ENCODE assay signal across 8 cellular contexts in genomic region chr9:34957492-34958410, GRCh38.
DNase-seq lines count a peak whose midpoint lies in the region; ATAC-seq and TF ChIP-seq lines count a peak whose summit lies in the region.

TSS of gene PHF24 (plus strand) at chr9:34958285. CDS start at chr9:34971299, 13,014 bp downstream.

- peaks cover 9% of the 10 kb centered on the region for H3K4me1 ChIP-seq in iPS-20b (ENCODE audit: insufficient read depth, low read length)

- no peaks in the 10 kb centered on the region for H3K36me3 ChIP-seq in iPS-20b (ENCODE audit: insufficient read depth, low read depth, low read length)

- DNase-seq in COLO668 (lab: John Stamatoyannopoulos, UW; ENCODE audit: unreplicated experiment) (peak; percentile 48), LNCaP clone FGC (ENCODE audit: low read depth) (no peak), NCI-H226 (no peak), epidermal melanocyte (ENCODE audit: insufficient read length, low spot score) (no peak)
- peak; percentile 22 to 25 for DNase-seq in stimulated activated CD4-positive, alpha-beta T cell treated with anti-CD3 and anti-CD28 coated beads, Interleukin-2, amount 100 ng/mL, for 24 hours

- no peak for ATAC-seq in HG03439 (IDR thresholded peaks at IDR 0.05; ENCODE audit: unreplicated experiment)

- peak; percentile 24; the same call in 1 of the 2 replicates for TF ChIP-seq CTCF in LNCaP clone FGC (IDR thresholded peaks at IDR 0.05; ENCODE audit: control insufficient read depth, extremely low read depth, insufficient read depth)

- H3K4me3 ChIP-seq in LNCaP clone FGC (ENCODE audit: low read depth, low read length) (peak within 1 kb of the TSS; percentile 31; the same call in 1 of the 2 replicates), iPS-20b (ENCODE audit: low read length) (peak within 1 kb of the TSS; percentile 69)

- H3K9me3 ChIP-seq in iPS-20b (ENCODE audit: insufficient read depth, low read depth, low read length), result no peaks in the 10 kb centered on the region

- H3K27ac ChIP-seq in angular gyrus (ENCODE audit: low read depth, low read length) (peak within 1 kb of the TSS; percentile 77), iPS-20b (ENCODE audit: low read length) (no peak within 1 kb of the TSS)

- peaks cover 57% of the 10 kb centered on the region for H3K27me3 ChIP-seq in iPS-20b (ENCODE audit: insufficient read depth, low read length)

- H3K9ac ChIP-seq in iPS-20b (ENCODE audit: low read depth, low read length), result no peak within 1 kb of the TSS

Comparison
In these comparisons a context has a peak if more than half of its experiments do, and no peak if none do; other contexts are left out.
1. DNase-seq: peak in COLO668 (single experiment) and stimulated activated CD4-positive, alpha-beta T cell treated with anti-CD3 and anti-CD28 coated beads, Interleukin-2, amount 100 ng/mL, for 24 hours (2 of 2); none in LNCaP clone FGC (single experiment), NCI-H226 (single experiment) and epidermal melanocyte (single experiment).